In the genomic region with DNA sequence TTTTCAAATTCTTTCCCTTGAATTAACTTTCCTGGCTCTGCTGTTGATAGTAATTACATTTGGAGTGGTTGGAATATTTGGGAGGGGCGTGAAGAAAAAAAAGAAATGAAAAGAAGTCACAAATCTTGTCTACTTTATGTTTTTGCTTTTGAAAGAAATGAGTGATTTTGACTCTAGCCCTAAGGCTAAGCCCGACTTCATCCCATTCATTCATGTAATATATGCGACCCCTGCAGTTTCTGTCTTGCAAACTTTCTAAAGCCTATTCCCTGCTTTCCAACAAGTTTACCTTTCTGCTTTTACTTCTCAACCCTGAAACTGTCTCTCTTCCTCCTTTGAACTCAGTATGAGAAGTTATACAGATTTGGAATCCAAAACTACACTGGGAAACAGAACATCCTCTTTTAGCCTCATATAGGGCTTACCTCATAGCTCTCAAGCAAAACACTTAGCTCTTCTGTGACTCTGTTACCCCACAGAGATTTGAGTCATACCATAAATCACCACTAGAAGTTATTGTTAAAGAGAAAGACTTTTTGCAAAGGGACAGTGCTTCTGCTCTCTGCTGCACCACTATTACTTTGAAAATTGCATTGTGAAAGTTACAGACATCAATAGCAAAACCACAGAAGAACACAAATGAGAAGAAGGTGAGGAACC, we compare ENCODE assay signal across 9 cellular contexts. TPM values are rescaled to one million over a fixed set of nuclear protein-coding genes. Genes with fewer than 3 reads are reported as not detected.
DNase-seq lines count a peak whose midpoint lies in the region; ATAC-seq and TF ChIP-seq lines count a peak whose summit lies in the region.
"Had no signal": no experiment of that assay in that cellular context is flagged by ENCODE, and none has a peak within 500 bp of the region (broad histone marks: within the 10 kb centered on the region; RNA-seq: fewer than 3 reads in every experiment).

No MANE protein-coding gene starts in this region.

- H3K27me3 ChIP-seq in HUES6 (ENCODE audit: control insufficient read depth, insufficient read depth, low read length) (no peaks in the 10 kb centered on the region), prostate gland (replicated peaks; ENCODE audit: insufficient read depth) (no peaks in the 10 kb centered on the region)

- peaks cover 0 to 9% (median 0%) of the 10 kb centered on the region in 9 donors for H3K9me3 Mint-ChIP-seq in naive thymus-derived CD8-positive, alpha-beta T cell

- ATAC-seq in naive thymus-derived CD8-positive, alpha-beta T cell = peak; percentile 22 to 29
- no peak for ATAC-seq in HG02798 (IDR thresholded peaks at IDR 0.05; ENCODE audit: poor library complexity, unreplicated experiment)

- no peak overlapping the region for H3K9ac ChIP-seq in HUES6 (ENCODE audit: low read length)

- H3K36me3 Mint-ChIP-seq in naive thymus-derived CD8-positive, alpha-beta T cell = no peaks in the 10 kb centered on the region

- H3K27ac Mint-ChIP-seq in naive thymus-derived CD8-positive, alpha-beta T cell = peak overlapping the region in 4 of 10 donors; percentile 1 to 58 (median 14)

- peak overlapping the region in 1 of 10 donors; percentile 94 for H3K4me3 Mint-ChIP-seq in naive thymus-derived CD8-positive, alpha-beta T cell

- peaks cover 17 to 62% (median 21%) of the 10 kb centered on the region in 4 donors for H3K4me1 Mint-ChIP-seq in naive thymus-derived CD8-positive, alpha-beta T cell

- no peaks in the 10 kb centered on the region for H3K9me3 ChIP-seq in HUES6 (ENCODE audit: control insufficient read depth, insufficient read depth, low read depth, low read length)
- no peaks in the 10 kb centered on the region for H3K9me3 ChIP-seq in prostate gland

- POLR2A ChIA-PET in naive thymus-derived CD8-positive, alpha-beta T cell (lab: Charles Lee) = interaction anchor here (0.6 kb wide), 1 partner anchor 10 kb away, joined by 3 read pairs; no protein-coding TSS in a partner anchor

- H3K27ac ChIP-seq in HUES6 (ENCODE audit: low read depth, low read length) = no peak overlapping the region
- H3K27ac ChIP-seq in prostate gland = no peak overlapping the region

- peaks cover 0 to 14% (median 9%) of the 10 kb centered on the region in 5 donors for H3K27me3 Mint-ChIP-seq in naive thymus-derived CD8-positive, alpha-beta T cell

- in situ Hi-C loops in GM13977 (cut with MboI; ENCODE audit: low pct_unique_long_range_greater_than_20kb, low sequenced_read_pairs, unreplicated experiment) = no loop called here

- peak overlapping the region; percentile 66 for H3K4me3 ChIP-seq in HUES6 (ENCODE audit: low read depth, low read length)
- H3K4me3 ChIP-seq in prostate gland = no peak overlapping the region

- H3K36me3 ChIP-seq in HUES6 (ENCODE audit: control insufficient read depth, insufficient read depth, low read length) (no peaks in the 10 kb centered on the region), prostate gland (no peaks in the 10 kb centered on the region)

- TF ChIP-seq POLR2A in prostate gland (IDR thresholded peaks at IDR 0.05) = no peak

- intact Hi-C loops in prostate gland (cut with DNase I) = no loop called here

- DNase-seq in GM13977 (ENCODE audit: low spot score) (peak; percentile 32), astrocyte of the hippocampus (ENCODE audit: low read depth, low spot score) (peak; percentile 36), OCI-M2 (lab: John Stamatoyannopoulos, UW; ENCODE audit: unreplicated experiment) (no peak), prostate gland (ENCODE audit: low spot score) (no peak), SK-N-DZ (ENCODE audit: low spot score) (no peak)
- no peak for DNase-seq in naive thymus-derived CD8-positive, alpha-beta T cell
- DNase-seq: NCI-H2227 treated with DMSO at 0.1 percent for 48 hours had no signal

- H3K4me1 ChIP-seq in HUES6 (ENCODE audit: control insufficient read depth, insufficient read depth, low read length) (peaks cover 58% of the 10 kb centered on the region), prostate gland (replicated peaks) (no peaks in the 10 kb centered on the region)

- whole genome bisulfite sequencing in prostate gland = 76% methylated on average over 3 of the region's 3 CpGs

- TF ChIP-seq CTCF in GM13977 (IDR thresholded peaks at IDR 0.05; ENCODE audit: extremely low read depth, insufficient read depth, missing control alignments) (no peak), prostate gland (IDR thresholded peaks at IDR 0.05) (peak in 1 of 4 experiments; percentile 18)

RNA-seq across cellular contexts. Expression of a gene that starts 1.6 kb away (rescaled TPM):
- total RNA-seq in naive thymus-derived CD8-positive, alpha-beta T cell = 1 to 10 TPM; 4.9 to 8.9 TPM
- polyA plus RNA-seq in naive thymus-derived CD8-positive, alpha-beta T cell = under 1 TPM in 2 of 3 donors, not detected in 1; 0.52 to 0.66 TPM
- total RNA-seq in prostate gland = under 1 TPM in 1 of 2 donors, not detected in 1; 0.97 TPM
- not detected in 2 replicates for polyA plus RNA-seq in SK-N-DZ (2014; cell fraction: cytosol; rRNA removed)
- polyA plus RNA-seq in SK-N-DZ (2014; cell fraction: nucleus; rRNA removed) = 0.29 and 0.99 TPM in 2 replicates

Comparison
In these comparisons a context has a peak if more than half of its experiments do, and no peak if none do; other contexts are left out.
1. DNase-seq: peak in GM13977 (single experiment) and astrocyte of the hippocampus (single experiment); none in naive thymus-derived CD8-positive, alpha-beta T cell (0 of 10), OCI-M2 (single experiment), prostate gland (single experiment) and SK-N-DZ (single experiment).